ENCODE assay signal across 10 cellular contexts in the genomic region with DNA sequence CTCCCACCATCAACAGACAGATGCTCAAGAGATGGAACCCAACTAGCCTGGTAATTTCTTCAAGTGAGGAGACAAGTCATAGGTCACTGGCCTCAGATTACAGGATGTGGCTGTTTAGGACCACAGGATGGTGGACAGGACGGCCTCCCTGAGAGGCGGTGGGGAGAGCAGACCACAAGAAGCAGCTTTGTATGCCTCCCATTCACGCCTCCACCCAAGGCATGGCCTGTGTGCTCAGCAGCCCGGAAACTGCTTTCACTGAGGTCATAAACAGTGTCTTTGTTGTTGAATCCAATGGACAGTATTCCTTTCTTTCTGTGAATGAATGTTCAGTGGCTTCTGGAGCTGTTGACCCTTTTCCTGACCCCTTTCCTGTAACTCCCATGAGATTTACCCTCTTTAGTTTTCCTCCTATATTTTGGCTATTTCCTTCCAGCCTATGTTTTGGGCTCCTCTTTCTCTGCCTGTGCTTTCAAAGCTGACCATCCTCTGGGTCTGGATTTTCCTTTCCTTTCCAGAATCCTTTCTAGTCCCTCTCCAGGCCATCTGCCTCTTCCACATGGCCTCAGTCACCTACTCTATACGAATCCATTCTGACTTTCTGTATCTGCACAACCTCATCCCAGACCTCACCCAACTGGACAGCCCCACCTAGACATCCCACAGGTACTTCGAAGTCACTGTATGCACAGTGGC. TPM values are rescaled to one million over a fixed set of nuclear protein-coding genes. Genes with fewer than 3 reads are reported as not detected.
DNase-seq lines count a peak whose midpoint lies in the region; ATAC-seq and TF ChIP-seq lines count a peak whose summit lies in the region.
"Had no signal": no experiment of that assay in that cellular context is flagged by ENCODE, and none has a peak within 500 bp of the region (broad histone marks: within the 10 kb centered on the region; RNA-seq: fewer than 3 reads in every experiment).

No MANE protein-coding gene starts in this region.

- no peaks in the 10 kb centered on the region for H3K27me3 Mint-ChIP-seq in naive thymus-derived CD4-positive, alpha-beta T cell
- H3K27me3 Mint-ChIP-seq: naive B cell had no signal

- H3K27ac ChIP-seq in naive thymus-derived CD4-positive, alpha-beta T cell (ENCODE audit: low read depth, low read length) = no peak overlapping the region
- no peak overlapping the region for H3K27ac ChIP-seq in Peyer's patch

- peaks cover 0 to 13% (median 0%) of the 10 kb centered on the region in 7 donors for H3K4me1 Mint-ChIP-seq in naive thymus-derived CD4-positive, alpha-beta T cell

- no peak overlapping the region for H3K27ac Mint-ChIP-seq in naive thymus-derived CD4-positive, alpha-beta T cell

- ATAC-seq in naive thymus-derived CD4-positive, alpha-beta T cell = peak; percentile 42
- ATAC-seq in GM18498 (IDR thresholded peaks at IDR 0.05; ENCODE audit: unreplicated experiment) = no peak

- H3K4me3 ChIP-seq in naive thymus-derived CD4-positive, alpha-beta T cell (ENCODE audit: low read length) = no peak overlapping the region
- no peak overlapping the region for H3K4me3 ChIP-seq in Peyer's patch

- H3K4me3 Mint-ChIP-seq in naive thymus-derived CD4-positive, alpha-beta T cell = no peak overlapping the region

- intact Hi-C loops in naive thymus-derived CD4-positive, alpha-beta T cell (cut with micrococcal nuclease) = no loop called here

- CTCF ChIA-PET in naive thymus-derived CD4-positive, alpha-beta T cell (lab: Charles Lee) = interaction anchor here (0.6 kb wide), 1 partner anchor 167 kb away, joined by 3 read pairs; no protein-coding TSS in a partner anchor

- peaks cover 0 to 2% (median 0%) of the 10 kb centered on the region in 11 donors for H3K9me3 Mint-ChIP-seq in naive thymus-derived CD4-positive, alpha-beta T cell
- H3K9me3 Mint-ChIP-seq: naive B cell had no signal

- H3K9me3 ChIP-seq in naive thymus-derived CD4-positive, alpha-beta T cell (ENCODE audit: control insufficient read depth in 2 of 3, low read length in 3 of 3) = no peaks in the 10 kb centered on the region
- no peaks in the 10 kb centered on the region for H3K9me3 ChIP-seq in Peyer's patch

- TF ChIP-seq POLR2A in Peyer's patch (IDR thresholded peaks at IDR 0.05) = no peak

- DNase-seq in GM10266 (ENCODE audit: extremely low spot score) = peak; percentile 66
- DNase-seq in H4 (ENCODE audit: low spot score) = peak; percentile 40
- peak; percentile 26 for DNase-seq in UCSD-AML1 (lab: John Stamatoyannopoulos, UW; ENCODE audit: unreplicated experiment)
- DNase-seq in naive thymus-derived CD4-positive, alpha-beta T cell = no peak
- DNase-seq in NCI-H1105 (lab: John Stamatoyannopoulos, UW) = no peak
- no peak for DNase-seq in NCI-H2107 (lab: John Stamatoyannopoulos, UW)
- no peak for DNase-seq in Peyer's patch
- DNase-seq: foreskin fibroblast, naive B cell had no signal

- H3K36me3 Mint-ChIP-seq in naive thymus-derived CD4-positive, alpha-beta T cell = no peaks in the 10 kb centered on the region
- H3K36me3 Mint-ChIP-seq: naive B cell had no signal

- POLR2A ChIA-PET in naive thymus-derived CD4-positive, alpha-beta T cell (lab: Charles Lee) = interaction anchor here (0.6 kb wide), 1 partner anchor 236 kb away, joined by 3 read pairs; no protein-coding TSS in a partner anchor

- H3K4me1 ChIP-seq in naive thymus-derived CD4-positive, alpha-beta T cell (ENCODE audit: control insufficient read depth in 2 of 2, insufficient read depth in 2 of 2, low read length in 2 of 2) = no peaks in the 10 kb centered on the region
- H3K4me1 ChIP-seq in Peyer's patch = no peaks in the 10 kb centered on the region

- no peaks in the 10 kb centered on the region for H3K36me3 ChIP-seq in naive thymus-derived CD4-positive, alpha-beta T cell (ENCODE audit: control insufficient read depth in 2 of 3, insufficient read depth in 3 of 3, low read length in 3 of 3)
- H3K36me3 ChIP-seq in Peyer's patch = no peaks in the 10 kb centered on the region

- no peaks in the 10 kb centered on the region for H3K27me3 ChIP-seq in naive thymus-derived CD4-positive, alpha-beta T cell (ENCODE audit: control insufficient read depth in 2 of 2, insufficient read depth in 2 of 2, low read length in 2 of 2)
- H3K27me3 ChIP-seq in Peyer's patch = no peaks in the 10 kb centered on the region

- TF ChIP-seq CTCF in GM10266 (IDR thresholded peaks at IDR 0.05; ENCODE audit: control insufficient read depth, insufficient read depth, low read depth, missing control alignments) (no peak), Peyer's patch (IDR thresholded peaks at IDR 0.05) (no peak)

RNA-seq across cellular contexts. Expression of gene INPP5F, which starts 32.4 kb away (rescaled TPM):
- total RNA-seq in H4 (2014; rRNA removed; shearing (Covaris generic)) = 8.9 and 9.5 TPM in 2 replicates
- total RNA-seq in naive thymus-derived CD4-positive, alpha-beta T cell = 10 to 100 TPM in 3 of 5 experiments, 1 to 10 TPM in 2; 8.5 to 12.1 (median 10.0) TPM
- polyA plus RNA-seq in naive thymus-derived CD4-positive, alpha-beta T cell = 1 to 10 TPM; 3.4 to 3.5 TPM
- total RNA-seq in Peyer's patch = 10 to 100 TPM in 2 of 4 donors, 1 to 10 TPM in 2; 6.5 to 37.1 (median 10.2) TPM

RNA-seq across cellular contexts. Expression of gene BAG3, which starts 42.2 kb away (rescaled TPM):
- 8.8 and 10.7 TPM in 2 replicates for total RNA-seq in H4 (2014; rRNA removed; shearing (Covaris generic))
- total RNA-seq in naive thymus-derived CD4-positive, alpha-beta T cell = 10 to 100 TPM; 21.9 to 44.5 (median 23.1) TPM
- 10 to 100 TPM; 17.3 to 64.3 TPM for polyA plus RNA-seq in naive thymus-derived CD4-positive, alpha-beta T cell
- total RNA-seq in Peyer's patch = 10 to 100 TPM; 14.9 to 26.4 (median 19.8) TPM

Comparison
In these comparisons a context has a peak if more than half of its experiments do, and no peak if none do; other contexts are left out.
1. DNase-seq: peak in GM10266 (single experiment), H4 (single experiment) and UCSD-AML1 (single experiment); none in naive thymus-derived CD4-positive, alpha-beta T cell (0 of 9), NCI-H1105 (single experiment), NCI-H2107 (single experiment) and Peyer's patch (0 of 3).